Comparison of ENCODE assay signal across 23 cellular contexts in genomic region chr1:65795311-65795710, GRCh38.
"Had no signal": no experiment of that assay in that cellular context is flagged by ENCODE, and none has a peak within 500 bp of the region (broad histone marks: within the 10 kb centered on the region; RNA-seq: fewer than 3 reads in every experiment).

No MANE protein-coding gene starts in this region.

- H3K27ac Mint-ChIP-seq: activated B cell treated with CpG ODN at 0.5 μM for 24 hours; activated CD4-positive, alpha-beta memory T cell treated with anti-CD3 and anti-CD28 coated beads for 36 hours; activated CD4-positive, alpha-beta T cell treated with anti-CD3 and anti-CD28 coated beads, Interleukin-2, amount 10 ng/mL, durations not matched to agents 7 days and 5 days; activated naive CD4-positive, alpha-beta T cell treated with anti-CD3 and anti-CD28 coated beads, Interleukin-2, amount 10 ng/mL, durations not matched to agents 7 days and 5 days; activated naive CD8-positive, alpha-beta T cell treated with anti-CD3 and anti-CD28 coated beads for 36 hours; activated T-cell treated with anti-CD3 and anti-CD28 coated beads, Interleukin-2, amount 50 U/mL, for 72 hours; activated T-helper 2 cell treated with anti-CD3 and anti-CD28 coated beads, Interferon-gamma antibody, Interleukin-2, Interleukin-4, amounts not matched to agents 10 μg/mL and 5 μg/mL and 100 μg/mL, durations not matched to agents 14 hours and 24 hours and 36 hours; T-cell had no signal

- H3K4me3 ChIP-seq: cardiac muscle cell, coronary artery, SK-N-MC had no signal

- DNase-seq: activated B cell treated with CpG ODN at 0.5 μM for 24 hours; activated CD4-positive, alpha-beta memory T cell treated with anti-CD3 and anti-CD28 coated beads for 36 hours; activated CD4-positive, alpha-beta T cell treated with anti-CD3 and anti-CD28 coated beads, Interleukin-2, amount 10 ng/mL, durations not matched to agents 7 days and 5 days; activated CD8-positive, alpha-beta memory T cell treated with anti-CD3 and anti-CD28 coated beads for 24 hours; activated gamma-delta T cell treated with Interleukin-2 at 50 U/mL for 16 hours; activated naive CD4-positive, alpha-beta T cell treated with anti-CD3 and anti-CD28 coated beads, Interleukin-2, amount 10 ng/mL, durations not matched to agents 7 days and 5 days; activated naive CD8-positive, alpha-beta T cell treated with anti-CD3 and anti-CD28 coated beads for 36 hours; activated T-cell treated with anti-CD3 and anti-CD28 coated beads, Interleukin-2, amount 50 U/mL, for 72 hours; brain microvascular endothelial cell; Kasumi-1; NCI-H1105 treated with DMSO at 0.1 percent for 48 hours; NCI-H1436 treated with DMSO at 0.1 percent for 48 hours; NCI-H187; NCI-H2081; NCI-H748 treated with DMSO at 0.1 percent for 48 hours; PC-3; T-cell; T-helper 2 cell; T1000 had no signal

- H3K27ac ChIP-seq: brain microvascular endothelial cell, cardiac muscle cell, coronary artery, SK-N-MC had no signal

- H3K4me3 Mint-ChIP-seq: activated B cell treated with CpG ODN at 0.5 μM for 24 hours; activated CD4-positive, alpha-beta memory T cell treated with anti-CD3 and anti-CD28 coated beads for 36 hours; activated CD4-positive, alpha-beta T cell treated with anti-CD3 and anti-CD28 coated beads, Interleukin-2, amount 10 ng/mL, durations not matched to agents 7 days and 5 days; activated naive CD4-positive, alpha-beta T cell treated with anti-CD3 and anti-CD28 coated beads, Interleukin-2, amount 10 ng/mL, durations not matched to agents 7 days and 5 days; activated naive CD8-positive, alpha-beta T cell treated with anti-CD3 and anti-CD28 coated beads for 36 hours; activated T-cell treated with anti-CD3 and anti-CD28 coated beads, Interleukin-2, amount 50 U/mL, for 72 hours; T-cell had no signal

- H3K9me3 Mint-ChIP-seq: activated CD4-positive, alpha-beta memory T cell treated with anti-CD3 and anti-CD28 coated beads for 36 hours; activated CD4-positive, alpha-beta T cell treated with anti-CD3 and anti-CD28 coated beads, Interleukin-2, amount 10 ng/mL, durations not matched to agents 7 days and 5 days; activated naive CD4-positive, alpha-beta T cell treated with anti-CD3 and anti-CD28 coated beads, Interleukin-2, amount 10 ng/mL, durations not matched to agents 7 days and 5 days; activated naive CD8-positive, alpha-beta T cell treated with anti-CD3 and anti-CD28 coated beads for 36 hours had no signal

- H3K36me3 Mint-ChIP-seq: activated CD4-positive, alpha-beta memory T cell treated with anti-CD3 and anti-CD28 coated beads for 36 hours; activated naive CD4-positive, alpha-beta T cell treated with anti-CD3 and anti-CD28 coated beads, Interleukin-2, amount 10 ng/mL, durations not matched to agents 7 days and 5 days; activated naive CD8-positive, alpha-beta T cell treated with anti-CD3 and anti-CD28 coated beads for 36 hours; T-cell had no signal

- H3K4me1 Mint-ChIP-seq: activated B cell treated with CpG ODN at 0.5 μM for 24 hours; activated naive CD4-positive, alpha-beta T cell treated with anti-CD3 and anti-CD28 coated beads, Interleukin-2, amount 10 ng/mL, durations not matched to agents 7 days and 5 days; activated naive CD8-positive, alpha-beta T cell treated with anti-CD3 and anti-CD28 coated beads for 36 hours had no signal
